Comparison of ENCODE assay signal across 1 cellular context in the genomic region with DNA sequence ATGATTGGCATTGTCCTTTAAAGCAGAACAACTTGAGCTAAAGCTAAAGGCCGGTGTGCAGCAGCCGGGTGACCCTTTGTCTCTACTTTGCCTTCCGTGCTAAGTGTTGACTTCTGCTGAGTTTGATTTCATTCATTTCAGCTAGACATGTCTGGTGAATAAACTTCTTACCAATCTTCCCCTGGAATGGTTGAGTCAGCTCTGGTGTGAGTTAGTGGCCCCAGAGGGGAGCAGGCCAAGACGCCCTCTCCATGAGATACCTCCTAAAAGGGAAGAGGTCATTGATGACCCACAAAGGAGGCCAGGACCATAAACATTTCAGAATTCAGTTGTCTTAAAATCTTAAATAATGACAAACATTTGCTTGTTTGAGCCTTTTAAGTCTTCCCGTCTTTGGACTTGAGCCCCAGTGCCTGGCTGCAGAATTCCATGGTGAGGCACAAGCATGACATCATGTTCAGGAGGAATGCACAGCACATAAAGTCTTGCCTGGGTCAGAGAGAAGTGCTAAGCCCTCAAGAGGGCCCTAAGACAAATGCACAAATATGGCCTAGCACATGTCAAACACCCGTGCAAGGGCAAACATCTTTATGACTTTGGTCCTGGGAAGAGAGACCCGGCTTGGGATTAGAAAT.
TF ChIP-seq lines count a peak whose summit lies in the region.

No MANE protein-coding gene starts in this region.

TF ChIP-seq in K562, 482 proteins besides CTCF, POLR2A, EP300 and RAD21 (continued from another document):
- TF ChIP-seq, protein P1, sequence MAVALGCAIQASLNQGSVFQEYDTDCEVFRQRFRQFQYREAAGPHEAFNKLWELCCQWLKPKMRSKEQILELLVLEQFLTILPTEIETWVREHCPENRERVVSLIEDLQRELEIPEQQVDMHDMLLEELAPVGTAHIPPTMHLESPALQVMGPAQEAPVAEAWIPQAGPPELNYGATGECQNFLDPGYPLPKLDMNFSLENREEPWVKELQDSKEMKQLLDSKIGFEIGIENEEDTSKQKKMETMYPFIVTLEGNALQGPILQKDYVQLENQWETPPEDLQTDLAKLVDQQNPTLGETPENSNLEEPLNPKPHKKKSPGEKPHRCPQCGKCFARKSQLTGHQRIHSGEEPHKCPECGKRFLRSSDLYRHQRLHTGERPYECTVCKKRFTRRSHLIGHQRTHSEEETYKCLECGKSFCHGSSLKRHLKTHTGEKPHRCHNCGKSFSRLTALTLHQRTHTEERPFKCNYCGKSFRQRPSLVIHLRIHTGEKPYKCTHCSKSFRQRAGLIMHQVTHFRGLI (CRISPR knock-in tag; IDR thresholded peaks at IDR 0.05), result peak; percentile 38; the same call in 1 of the 2 replicates
- TF ChIP-seq ZKSCAN3 (CRISPR knock-in tag; IDR thresholded peaks at IDR 0.05) (no peak), TAL1 (IDR thresholded peaks at IDR 0.05) (no peak), FUS (optimal IDR thresholded peaks at IDR 0.05; ENCODE audit: low read depth, low read length) (no peak), ZNF79 (CRISPR knock-in tag; IDR thresholded peaks at IDR 0.05; ENCODE audit: low read depth) (peak; percentile 90), ZBTB17 (CRISPR knock-in tag; IDR thresholded peaks at IDR 0.05) (peak; percentile 74; the same call in 1 of the 2 replicates), ERF (CRISPR knock-in tag; IDR thresholded peaks at IDR 0.05) (peak; percentile 94), E2F3 (CRISPR knock-in tag; IDR thresholded peaks at IDR 0.05) (0 out of 2 replicates have a peak, but pooled peaks have one; percentile 54), RHOXF2B (CRISPR knock-in tag; conservative IDR thresholded peaks at IDR 0.05) (no peak)
- TF ChIP-seq, protein P2, sequence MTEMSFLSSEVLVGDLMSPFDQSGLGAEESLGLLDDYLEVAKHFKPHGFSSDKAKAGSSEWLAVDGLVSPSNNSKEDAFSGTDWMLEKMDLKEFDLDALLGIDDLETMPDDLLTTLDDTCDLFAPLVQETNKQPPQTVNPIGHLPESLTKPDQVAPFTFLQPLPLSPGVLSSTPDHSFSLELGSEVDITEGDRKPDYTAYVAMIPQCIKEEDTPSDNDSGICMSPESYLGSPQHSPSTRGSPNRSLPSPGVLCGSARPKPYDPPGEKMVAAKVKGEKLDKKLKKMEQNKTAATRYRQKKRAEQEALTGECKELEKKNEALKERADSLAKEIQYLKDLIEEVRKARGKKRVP (CRISPR knock-in tag; IDR thresholded peaks at IDR 0.05), result 0 out of 2 replicates have a peak, but pooled peaks have one; percentile 53
